16 cellular contexts compared by ENCODE assay signal in the genomic region with DNA sequence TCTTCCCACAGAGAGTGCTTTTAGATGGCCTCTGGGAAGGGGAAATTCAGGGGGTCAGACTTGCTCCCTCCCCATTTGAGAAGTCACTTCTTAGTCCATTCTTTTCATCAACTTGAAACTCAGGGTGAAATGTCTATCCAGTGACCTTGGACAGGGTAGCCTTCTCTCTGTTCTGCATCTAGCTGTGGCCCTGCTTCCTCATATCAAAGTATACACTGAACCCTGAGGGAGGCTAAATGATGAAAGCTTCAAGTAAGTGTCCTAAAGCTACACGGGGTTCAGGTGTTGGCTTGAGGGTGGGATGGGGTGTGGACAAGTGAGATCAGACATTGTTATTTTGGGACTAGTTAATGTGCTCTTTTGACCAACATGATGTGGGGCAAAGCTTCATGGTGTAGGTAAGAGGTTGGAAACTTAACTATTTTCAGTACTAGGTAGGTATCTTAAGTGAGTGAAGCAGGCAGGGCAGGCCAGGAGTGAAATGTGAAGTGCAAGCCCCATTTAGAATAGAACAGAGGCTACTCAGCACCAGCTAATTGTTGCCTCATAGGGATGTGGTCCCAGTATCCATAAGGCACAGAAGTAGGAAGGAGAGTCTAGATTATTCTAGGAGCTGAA. TPM values are rescaled to one million over a fixed set of nuclear protein-coding genes. Genes with fewer than 3 reads are reported as not detected.
"Had no signal": no experiment of that assay in that cellular context is flagged by ENCODE, and none has a peak within 500 bp of the region (broad histone marks: within the 10 kb centered on the region; RNA-seq: fewer than 3 reads in every experiment).

No MANE protein-coding gene starts in this region.

- DNase-seq: activated CD4-positive, alpha-beta memory T cell treated with anti-CD3 and anti-CD28 coated beads, Interleukin-2, amount 10 ng/mL, durations not matched to agents 7 days and 5 days; activated CD8-positive, alpha-beta memory T cell treated with anti-CD3 and anti-CD28 coated beads, Interleukin-2, amount 50 U/mL, for 4 hours; activated effector memory CD4-positive, alpha-beta T cell treated with anti-CD3 and anti-CD28 coated beads, Interleukin-2, amount 50 U/mL, for 16 hours; activated T-cell treated with anti-CD3 and anti-CD28 coated beads, Interleukin-2, amount 50 U/mL, for 48 hours; effector memory CD4-positive, alpha-beta T cell; right lobe of liver; tibial artery had no signal

- ATAC-seq: foreskin keratinocyte, right lobe of liver had no signal

- H3K27ac Mint-ChIP-seq: activated CD4-positive, alpha-beta memory T cell treated with anti-CD3 and anti-CD28 coated beads, Interleukin-2, amount 10 ng/mL, durations not matched to agents 7 days and 5 days; dendritic cell treated with granulocyte-macrophage colony-stimulating factor and Interleukin-4, amounts not matched to agents 40 ng/mL and 50 ng/mL, for 4 days; neural progenitor cell had no signal

- FAIRE-seq: urothelium cell line had no signal

- H3K4me3 Mint-ChIP-seq: activated CD4-positive, alpha-beta memory T cell treated with anti-CD3 and anti-CD28 coated beads, Interleukin-2, amount 10 ng/mL, durations not matched to agents 7 days and 5 days; dendritic cell treated with granulocyte-macrophage colony-stimulating factor and Interleukin-4, amounts not matched to agents 40 ng/mL and 50 ng/mL, for 4 days; neural progenitor cell had no signal

- H3K36me3 Mint-ChIP-seq: neural progenitor cell had no signal

RNA-seq across cellular contexts. Expression of a gene that starts 41.0 kb away (rescaled TPM):
- total RNA-seq: ascending aorta, cerebellum, foreskin keratinocyte, osteocyte, pulmonary artery endothelial cell, smooth muscle cell had no signal
